ENCODE assay signal across 23 cellular contexts in genomic region chr18:35352778-35353177, GRCh38. TPM values are rescaled to one million over a fixed set of nuclear protein-coding genes. Genes with fewer than 3 reads are reported as not detected.
A peak's percentile ranks its signal among the peaks of the same experiment; 100 is the strongest.
DNase-seq lines count a peak whose midpoint lies in the region; ATAC-seq, FAIRE-seq and TF ChIP-seq lines count a peak whose summit lies in the region.
"Had no signal": no experiment of that assay in that cellular context is flagged by ENCODE, and none has a peak within 500 bp of the region (broad histone marks: within the 10 kb centered on the region; RNA-seq: fewer than 3 reads in every experiment).

No MANE protein-coding gene starts in this region.

- no peak overlapping the region for H3K14ac ChIP-seq in H1 (ENCODE audit: insufficient read length)

- TF ChIP-seq EP300 in HepG2 (IDR thresholded peaks at IDR 0.05; ENCODE audit: low read depth in 2 of 2, low read length in 2 of 2), result no peak
- TF ChIP-seq EP300 in HepG2 (CRISPR knock-in tag; IDR thresholded peaks at IDR 0.05; ENCODE audit: borderline replicate concordance), result no peak
- no peak for TF ChIP-seq EP300 in H1 (IDR thresholded peaks at IDR 0.05; ENCODE audit: borderline replicate concordance in 1 of 2, low read depth in 2 of 2, low read length in 2 of 2)

- H2BK5ac ChIP-seq in H1 (ENCODE audit: low read depth, low read length), result no peak overlapping the region

- peaks cover 5% of the 10 kb centered on the region for H3K36me3 Mint-ChIP-seq in activated CD4-positive, alpha-beta T cell treated with anti-CD3 and anti-CD28 coated beads for 36 hours (ENCODE audit: low read depth)
- H3K36me3 Mint-ChIP-seq: CD4-positive, CD25-positive, alpha-beta regulatory T cell had no signal

- in situ Hi-C loops in HepG2 (cut with HindIII; ENCODE audit: extremely low pct_ligation_motif_present, low pct_unique_long_range_greater_than_20kb), result loop anchor here (5.0 kb wide), 1 partner anchor 120 kb away; no protein-coding TSS in a partner anchor

- H3K27ac ChIP-seq in HepG2 (ENCODE audit: extremely low read length, insufficient read depth, low read length), result no peak overlapping the region
- no peak overlapping the region for H3K27ac ChIP-seq in right lobe of liver
- no peak overlapping the region for H3K27ac ChIP-seq in H1 (ENCODE audit: low read depth, low read length)
- H3K27ac ChIP-seq: 22Rv1, A549, BLaER1 had no signal

- no peak overlapping the region for H2AFZ ChIP-seq in HepG2 (ENCODE audit: low read length)
- H2AFZ ChIP-seq in H1 (ENCODE audit: low read length), result no peak overlapping the region

- no peaks in the 10 kb centered on the region for H4K20me1 ChIP-seq in HepG2 (ENCODE audit: insufficient read depth, low read length)
- no peaks in the 10 kb centered on the region for H4K20me1 ChIP-seq in H1 (replicated peaks in 1 of 2; ENCODE audit: control insufficient read depth in 1 of 2, insufficient read depth in 2 of 2, low read length in 2 of 2)
- H4K20me1 ChIP-seq: BLaER1 had no signal

- peaks cover 3% of the 10 kb centered on the region for H3K4me1 Mint-ChIP-seq in activated CD4-positive, alpha-beta T cell treated with anti-CD3 and anti-CD28 coated beads for 36 hours

- no peak overlapping the region for H2BK15ac ChIP-seq in H1 (ENCODE audit: low read length)

- H3K27ac Mint-ChIP-seq in activated CD4-positive, alpha-beta T cell treated with anti-CD3 and anti-CD28 coated beads for 36 hours, result no peak overlapping the region
- H3K27ac Mint-ChIP-seq: CD14-positive monocyte; CD4-positive, alpha-beta memory T cell; CD4-positive, CD25-positive, alpha-beta regulatory T cell; CD8-positive, alpha-beta memory T cell had no signal

- no peak for TF ChIP-seq CTCF in HepG2 (CRISPR knock-in tag; IDR thresholded peaks at IDR 0.05)
- no peak for TF ChIP-seq CTCF in right lobe of liver (IDR thresholded peaks at IDR 0.05)
- no peak for TF ChIP-seq CTCF in H1 (IDR thresholded peaks at IDR 0.05; ENCODE audit: control extremely low read depth in 1 of 3, insufficient read depth in 1 of 3, low read depth in 1 of 3, low read length in 3 of 3)

- no peak for ATAC-seq in HepG2
- ATAC-seq in right lobe of liver, result no peak
- no peak for ATAC-seq in activated CD4-positive, alpha-beta T cell treated with anti-CD3 and anti-CD28 coated beads for 36 hours
- ATAC-seq: A549 had no signal

- no peak overlapping the region for H2BK20ac ChIP-seq in H1 (ENCODE audit: low read length)

- no peak overlapping the region for H4K91ac ChIP-seq in H1 (replicated peaks; ENCODE audit: insufficient read length, low read length)

- H3K79me1 ChIP-seq in H1 (ENCODE audit: low read depth, low read length), result no peaks in the 10 kb centered on the region

- DNase-seq in HepG2 (ENCODE audit: low spot score), result no peak
- no peak for DNase-seq in right lobe of liver
- DNase-seq in H1 (ENCODE audit: low read depth in 1 of 2, low spot score in 2 of 2), result no peak
- DNase-seq in COR-L47 (lab: John Stamatoyannopoulos, UW), result no peak
- no peak for DNase-seq in activated CD4-positive, alpha-beta T cell treated with anti-CD3 and anti-CD28 coated beads for 36 hours
- DNase-seq: ACHN; BE2C; C1 segment of cervical spinal cord; Caco-2; Calu3; CD4-positive, alpha-beta memory T cell; CD4-positive, CD25-positive, alpha-beta regulatory T cell; CD8-positive, alpha-beta memory T cell; DMS79 treated with DMSO at 0.1 percent for 48 hours; GF-D8 had no signal

- peaks cover 8% of the 10 kb centered on the region for H3K9me3 Mint-ChIP-seq in activated CD4-positive, alpha-beta T cell treated with anti-CD3 and anti-CD28 coated beads for 36 hours (ENCODE audit: low read depth)

- H3K56ac ChIP-seq in H1 (replicated peaks; ENCODE audit: insufficient read length, low read depth, low read length), result no peak overlapping the region

- H3K4me3 Mint-ChIP-seq in activated CD4-positive, alpha-beta T cell treated with anti-CD3 and anti-CD28 coated beads for 36 hours, result no peak overlapping the region
- H3K4me3 Mint-ChIP-seq: CD14-positive monocyte; CD4-positive, alpha-beta memory T cell; CD4-positive, CD25-positive, alpha-beta regulatory T cell; CD8-positive, alpha-beta memory T cell had no signal

- no peaks in the 10 kb centered on the region for H3K79me2 ChIP-seq in HepG2 (ENCODE audit: insufficient read depth, low read length)
- no peaks in the 10 kb centered on the region for H3K79me2 ChIP-seq in H1 (ENCODE audit: control insufficient read depth in 1 of 2, insufficient read depth in 2 of 2, low read length in 2 of 2)

- H3K4me2 ChIP-seq in HepG2 (ENCODE audit: low read depth, low read length), result no peak overlapping the region
- H3K4me2 ChIP-seq in H1 (ENCODE audit: insufficient read depth in 1 of 2, low read depth in 2 of 2, low read length in 2 of 2), result no peak overlapping the region
- H3K4me2 ChIP-seq: A549, BLaER1 had no signal

- no peak overlapping the region for H3K18ac ChIP-seq in H1 (ENCODE audit: extremely low read depth, low read length)

- FAIRE-seq in HepG2 (lab: Jason Lieb, UNC) (no peak), H1 (lab: Jason Lieb, UNC) (no peak)
- FAIRE-seq: A549, D721Med, G401.6, GM12891, GM19239 had no signal

- no peak overlapping the region for H4K5ac ChIP-seq in H1 (ENCODE audit: insufficient read length, low read depth, low read length)

- H2AK5ac ChIP-seq in H1 (ENCODE audit: low read depth, low read length), result peak overlapping the region; percentile 39; the same call in 1 of the 2 replicates

- no peak for TF ChIP-seq POLR2A in HepG2 (IDR thresholded peaks at IDR 0.05; ENCODE audit: insufficient read depth in 1 of 2, low read depth in 2 of 2, low read length in 2 of 2)
- TF ChIP-seq POLR2A in right lobe of liver (IDR thresholded peaks at IDR 0.05), result no peak
- TF ChIP-seq POLR2A in H1 (IDR thresholded peaks at IDR 0.05; ENCODE audit: control extremely low read depth in 1 of 2, low read depth in 2 of 2, low read length in 2 of 2), result no peak

- no peak overlapping the region for H3K9ac ChIP-seq in HepG2 (ENCODE audit: insufficient read depth, low read depth, low read length)
- no peak overlapping the region for H3K9ac ChIP-seq in H1 (replicated peaks in 1 of 4; ENCODE audit: extremely low read depth in 1 of 4, low read depth in 3 of 4, low read length in 3 of 4)
- H3K9ac ChIP-seq: BLaER1 had no signal

- no peaks in the 10 kb centered on the region for H3K36me3 ChIP-seq in HepG2 (replicated peaks in 1 of 2; ENCODE audit: control insufficient read depth in 1 of 2, insufficient read depth in 2 of 2, low read length in 2 of 2)
- H3K36me3 ChIP-seq in right lobe of liver, result no peaks in the 10 kb centered on the region
- no peaks in the 10 kb centered on the region for H3K36me3 ChIP-seq in H1 (ENCODE audit: control insufficient read depth in 2 of 4, insufficient read depth in 4 of 4, low read length in 3 of 4)
- H3K36me3 ChIP-seq: BE2C had no signal

- BruUV-seq in HepG2 (replicated peaks; lab: Mats Ljungman, UMichigan), result no TSS peak

- H3K27me3 ChIP-seq in HepG2 (ENCODE audit: control insufficient read depth in 1 of 2, insufficient read depth in 2 of 2, low read length in 2 of 2) (no peaks in the 10 kb centered on the region), right lobe of liver (no peaks in the 10 kb centered on the region), H1 (replicated peaks in 1 of 4; ENCODE audit: control insufficient read depth in 3 of 4, extremely low read depth in 1 of 4, insufficient read depth in 3 of 4, low read length in 3 of 4) (no peaks in the 10 kb centered on the region)
- H3K27me3 ChIP-seq: BE2C, BLaER1 had no signal

- CTCF ChIA-PET in HepG2 (lab: Yijun Ruan, JAX; ENCODE audit: low intra/inter-chr PET ratio, low total read pairs), result interaction anchor here (4.6 kb wide), 1 partner anchor 122 kb away, joined by 34 read pairs; no protein-coding TSS in a partner anchor
- CTCF ChIA-PET in H1 (lab: Charles Lee; ENCODE audit: partially characterized antibody), result interaction anchor here (1.0 to 1.2 kb wide), 2 partner anchors 87 to 125 kb away, joined by 3 to 4 read pairs; no protein-coding TSS in a partner anchor
- CTCF ChIA-PET in activated CD4-positive, alpha-beta T cell treated with anti-CD3 and anti-CD28 coated beads for 36 hours (lab: Charles Lee), result interaction anchor here (0.7 kb wide), 1 partner anchor 323 kb away, joined by 3 read pairs; no protein-coding TSS in a partner anchor

- intact Hi-C loops in HepG2 (cut with micrococcal nuclease; ENCODE audit: unreplicated experiment) (no loop called here), right lobe of liver (cut with DNase I) (loop anchor here in 1 of 2 donors (5.0 kb wide), 1 partner anchor 120 kb away; no protein-coding TSS in a partner anchor)
- intact Hi-C loops in activated CD4-positive, alpha-beta T cell treated with anti-CD3 and anti-CD28 coated beads for 36 hours (cut with DNase I, micrococcal nuclease), result loop anchor here in 1 of 2 experiments (10.0 kb wide), 1 partner anchor 348 kb away; no protein-coding TSS in a partner anchor

- POLR2A ChIA-PET in HepG2 (lab: Yijun Ruan, JAX) (no interaction called here), H1 (lab: Charles Lee; ENCODE audit: partially characterized antibody) (no interaction called here)
- POLR2A ChIA-PET in activated CD4-positive, alpha-beta T cell treated with anti-CD3 and anti-CD28 coated beads for 36 hours (lab: Charles Lee), result no interaction called here

- H3K4ac ChIP-seq in H1 (replicated peaks; ENCODE audit: insufficient read length, low read depth, low read length), result no peak overlapping the region

- no peak overlapping the region for H3K23ac ChIP-seq in H1 (ENCODE audit: insufficient read length)

- H2BK12ac ChIP-seq in H1 (ENCODE audit: low read depth, low read length), result no peak overlapping the region

- no peak overlapping the region for H2BK120ac ChIP-seq in H1 (replicated peaks; ENCODE audit: low read depth, low read length)

- H3K9me3 ChIP-seq in HepG2 (ENCODE audit: low read length) (peaks cover 23% of the 10 kb centered on the region), right lobe of liver (no peaks in the 10 kb centered on the region), H1 (ENCODE audit: insufficient read depth in 2 of 2, low read depth in 1 of 2, low read length in 1 of 2) (peaks cover 22 to 23% of the 10 kb centered on the region in 2 experiments)
- H3K9me3 ChIP-seq: BE2C, Caco-2 had no signal

- TF ChIP-seq RAD21 in HepG2 (CRISPR knock-in tag; IDR thresholded peaks at IDR 0.05), result no peak
- no peak for TF ChIP-seq RAD21 in H1 (IDR thresholded peaks at IDR 0.05 in 1 of 2, conservative IDR thresholded peaks at IDR 0.05 in 1 of 2; ENCODE audit: low read depth in 2 of 2, low read length in 2 of 2)

- no peak overlapping the region for H4K8ac ChIP-seq in H1 (ENCODE audit: extremely low read depth, insufficient read depth, low read length)

- no peaks in the 10 kb centered on the region for H3K23me2 ChIP-seq in H1 (ENCODE audit: low read depth, low read length)

- H3K4me3 ChIP-seq in HepG2 (replicated peaks in 1 of 3; ENCODE audit: insufficient read depth in 1 of 3, low read depth in 2 of 3, low read length in 3 of 3) (no peak overlapping the region), right lobe of liver (no peak overlapping the region), H1 (ENCODE audit: extremely low read depth in 1 of 4, insufficient read depth in 2 of 4, low read depth in 3 of 4, low read length in 4 of 4) (no peak overlapping the region)
- H3K4me3 ChIP-seq: A549, BLaER1 had no signal

- H3K4me1 ChIP-seq in HepG2 (ENCODE audit: insufficient read depth, low read length), result no peaks in the 10 kb centered on the region
- H3K4me1 ChIP-seq in right lobe of liver, result no peaks in the 10 kb centered on the region
- peaks cover 0 to 4% (median 2%) of the 10 kb centered on the region in 4 experiments; a peak in 2 of 7 replicates for H3K4me1 ChIP-seq in H1 (replicated peaks in 1 of 4; ENCODE audit: control insufficient read depth in 3 of 4, insufficient read depth in 4 of 4, low read length in 3 of 4)
- H3K4me1 ChIP-seq: A549, BE2C, BLaER1, Caco-2 had no signal

- no peaks in the 10 kb centered on the region for H3K27me3 Mint-ChIP-seq in activated CD4-positive, alpha-beta T cell treated with anti-CD3 and anti-CD28 coated beads for 36 hours
- H3K27me3 Mint-ChIP-seq: CD4-positive, alpha-beta memory T cell had no signal

RNA-seq across cellular contexts. Expression of gene ZNF24, which starts 8.6 kb away (rescaled TPM):
- total RNA-seq in HepG2 (2016; rRNA removed; fragmentation: Illumina TruSeq; extraction: Trizol) (41.1 and 79.4 TPM in 2 replicates), right lobe of liver (10 to 100 TPM; 17.7 to 31.5 (median 25.5) TPM)
- 3.0 and 3.5 TPM in 2 replicates for total RNA-seq in HepG2 (2016; cell fraction: cytosol; rRNA removed; fragmentation: Illumina TruSeq; extraction: Trizol; ENCODE audit: low read depth)
- 42.2 and 74.3 TPM in 2 replicates for total RNA-seq in HepG2 (2016; cell fraction: insoluble cytoplasmic fraction; rRNA removed; fragmentation: Illumina TruSeq; extraction: Trizol)
- 14.5 and 17.5 TPM in 2 replicates for total RNA-seq in HepG2 (2016; cell fraction: membrane; rRNA removed; fragmentation: Illumina TruSeq; extraction: Trizol)
- total RNA-seq in HepG2 (2016; cell fraction: nucleus; rRNA removed; fragmentation: Illumina TruSeq; extraction: Trizol), result 38.9 and 40.1 TPM in 2 replicates
- polyA plus RNA-seq in HepG2 (2011; rRNA removed) (15.3 and 19.5 TPM in 2 replicates), H1 (2011; rRNA removed) (7.3 and 12.5 TPM in 2 replicates)
- 6.8 and 11.2 TPM in 2 replicates for polyA plus RNA-seq in HepG2 (2011; cell fraction: cytosol; rRNA removed)
- polyA plus RNA-seq in HepG2 (2011; cell fraction: nucleus; rRNA removed), result 16.1 and 19.5 TPM in 2 replicates
- polyA plus RNA-seq in HepG2 (2012), result 20.6 and 22.9 TPM in 2 replicates
- 1.2 and 1.3 TPM in 2 replicates for polyA plus RNA-seq in HepG2 (2016; cell fraction: cytosol; fragmentation: Illumina TruSeq; extraction: Trizol; ENCODE audit: low read depth)
- 47.3 and 52.5 TPM in 2 replicates for polyA plus RNA-seq in HepG2 (2016; cell fraction: insoluble cytoplasmic fraction; fragmentation: Illumina TruSeq; extraction: Trizol; ENCODE audit: low read depth)
- polyA plus RNA-seq in HepG2 (2016; cell fraction: membrane; fragmentation: Illumina TruSeq; extraction: Trizol; ENCODE audit: low read depth), result 4.5 and 5.5 TPM in 2 replicates
- 35.4 and 37.7 TPM in 2 replicates for polyA plus RNA-seq in HepG2 (2016; cell fraction: nucleus; fragmentation: Illumina TruSeq; extraction: Trizol; ENCODE audit: insufficient read depth, low read depth)
- 21.1 and 37.0 TPM in 2 replicates for polyA minus RNA-seq in HepG2 (2011; rRNA and poly(A)+ RNA removed; ENCODE audit: low replicate concordance)
- 18.9 and 21.4 TPM in 2 replicates for polyA minus RNA-seq in HepG2 (2011; cell fraction: cytosol; rRNA and poly(A)+ RNA removed)
- 58.4 and 65.5 TPM in 2 replicates for polyA minus RNA-seq in HepG2 (2011; cell fraction: nucleus; rRNA and poly(A)+ RNA removed)
- 56.9 and 60.1 TPM in 2 replicates for total RNA-seq in H1 (2021; fragmentation: NEBNext Ultra II Directional; extraction: Animal tissue kit (Norgen Biotek cat#: 25700))
- polyA plus RNA-seq in H1 (2011; cell fraction: cytosol; rRNA removed), result 15.1 TPM
- 15.3 TPM for polyA plus RNA-seq in H1 (2011; cell fraction: nucleus; rRNA removed)
- polyA plus RNA-seq in H1 (2012, experiment 1 of 2), result 14.6 to 30.6 TPM (median 18.9 TPM) in 4 replicates
- polyA plus RNA-seq in H1 (2012, experiment 2 of 2), result 1.5 TPM
- 25.4 TPM for polyA plus RNA-seq in H1 (2013, experiment 1 of 2)
- polyA plus RNA-seq in H1 (2013, experiment 2 of 2), result 24.7 TPM
- 50.2 and 61.1 TPM in 2 replicates for polyA minus RNA-seq in H1 (2011; rRNA and poly(A)+ RNA removed)
- 17.4 TPM for polyA minus RNA-seq in H1 (2011; cell fraction: cytosol; rRNA and poly(A)+ RNA removed)
- polyA minus RNA-seq in H1 (2011; cell fraction: nucleus; rRNA and poly(A)+ RNA removed), result 32.4 TPM
- 10 to 100 TPM; 31.7 to 50.9 TPM for total RNA-seq in activated CD4-positive, alpha-beta T cell treated with anti-CD3 and anti-CD28 coated beads for 36 hours

RNA-seq across cellular contexts. Expression of gene ZNF396, which starts 24.4 kb away (rescaled TPM):
- total RNA-seq in HepG2 (2016; rRNA removed; fragmentation: Illumina TruSeq; extraction: Trizol) (0.75 and 1.6 TPM in 2 replicates), right lobe of liver (1 to 10 TPM in 4 of 6 experiments, under 1 TPM in 2; 0.62 to 1.9 (median 1.5) TPM)
- total RNA-seq in HepG2 (2016; cell fraction: cytosol; rRNA removed; fragmentation: Illumina TruSeq; extraction: Trizol; ENCODE audit: low read depth), result 0.18 and 0.40 TPM in 2 replicates
- total RNA-seq in HepG2 (2016; cell fraction: insoluble cytoplasmic fraction; rRNA removed; fragmentation: Illumina TruSeq; extraction: Trizol), result 1.2 TPM in 2 replicates
- total RNA-seq in HepG2 (2016; cell fraction: membrane; rRNA removed; fragmentation: Illumina TruSeq; extraction: Trizol), result 0.69 and 0.93 TPM in 2 replicates
- total RNA-seq in HepG2 (2016; cell fraction: nucleus; rRNA removed; fragmentation: Illumina TruSeq; extraction: Trizol), result 0.78 and 1.1 TPM in 2 replicates
- polyA plus RNA-seq in HepG2 (2011; rRNA removed) (0.25 and 0.47 TPM in 2 replicates), H1 (2011; rRNA removed) (0.25 and 0.44 TPM in 2 replicates)
- polyA plus RNA-seq in HepG2 (2011; cell fraction: cytosol; rRNA removed), result 0.17 and 0.27 TPM in 2 replicates
- polyA plus RNA-seq in HepG2 (2011; cell fraction: nucleus; rRNA removed), result 0.31 and 0.80 TPM in 2 replicates
- polyA plus RNA-seq in HepG2 (2012), result 0.39 and 0.67 TPM in 2 replicates
- polyA plus RNA-seq in HepG2 (2016; cell fraction: cytosol; fragmentation: Illumina TruSeq; extraction: Trizol; ENCODE audit: low read depth), result 0.05 and 0.12 TPM in 2 replicates
- polyA plus RNA-seq in HepG2 (2016; cell fraction: insoluble cytoplasmic fraction; fragmentation: Illumina TruSeq; extraction: Trizol; ENCODE audit: low read depth), result 1.0 and 1.3 TPM in 2 replicates
- polyA plus RNA-seq in HepG2 (2016; cell fraction: membrane; fragmentation: Illumina TruSeq; extraction: Trizol; ENCODE audit: low read depth), result 0.16 and 0.18 TPM in 2 replicates
- 1.2 and 2.7 TPM in 2 replicates for polyA plus RNA-seq in HepG2 (2016; cell fraction: nucleus; fragmentation: Illumina TruSeq; extraction: Trizol; ENCODE audit: insufficient read depth, low read depth)
- 0.54 TPM in 1 of 2 replicates, not detected in the other for polyA minus RNA-seq in HepG2 (2011; rRNA and poly(A)+ RNA removed; ENCODE audit: low replicate concordance)
- 0.20 TPM in 1 of 2 replicates, not detected in the other for polyA minus RNA-seq in HepG2 (2011; cell fraction: cytosol; rRNA and poly(A)+ RNA removed)
- polyA minus RNA-seq in HepG2 (2011; cell fraction: nucleus; rRNA and poly(A)+ RNA removed), result 1.0 and 1.7 TPM in 2 replicates
- total RNA-seq in H1 (2021; fragmentation: NEBNext Ultra II Directional; extraction: Animal tissue kit (Norgen Biotek cat#: 25700)), result 0.74 and 0.94 TPM in 2 replicates
- polyA plus RNA-seq in H1 (2011; cell fraction: cytosol; rRNA removed), result 0.44 TPM
- polyA plus RNA-seq in H1 (2011; cell fraction: nucleus; rRNA removed), result 0.86 TPM
- 0.76 to 1.6 TPM (median 1.3 TPM) in 4 replicates for polyA plus RNA-seq in H1 (2012, experiment 1 of 2)
- 0.21 TPM for polyA plus RNA-seq in H1 (2012, experiment 2 of 2)
- 0.65 TPM for polyA plus RNA-seq in H1 (2013, experiment 1 of 2)
- 0.68 TPM for polyA plus RNA-seq in H1 (2013, experiment 2 of 2)
- 1.1 and 1.9 TPM in 2 replicates for polyA minus RNA-seq in H1 (2011; rRNA and poly(A)+ RNA removed)
- not detected for polyA minus RNA-seq in H1 (2011; cell fraction: cytosol; rRNA and poly(A)+ RNA removed)
- polyA minus RNA-seq in H1 (2011; cell fraction: nucleus; rRNA and poly(A)+ RNA removed), result 3.0 TPM
- total RNA-seq in activated CD4-positive, alpha-beta T cell treated with anti-CD3 and anti-CD28 coated beads for 36 hours, result 1 to 10 TPM in 1 of 2 experiments, under 1 TPM in 1; 0.47 to 1.1 TPM
- total RNA-seq: CD4-positive, CD25-positive, alpha-beta regulatory T cell had no signal
